ENCODE assay signal across 24 cellular contexts in the genomic region with DNA sequence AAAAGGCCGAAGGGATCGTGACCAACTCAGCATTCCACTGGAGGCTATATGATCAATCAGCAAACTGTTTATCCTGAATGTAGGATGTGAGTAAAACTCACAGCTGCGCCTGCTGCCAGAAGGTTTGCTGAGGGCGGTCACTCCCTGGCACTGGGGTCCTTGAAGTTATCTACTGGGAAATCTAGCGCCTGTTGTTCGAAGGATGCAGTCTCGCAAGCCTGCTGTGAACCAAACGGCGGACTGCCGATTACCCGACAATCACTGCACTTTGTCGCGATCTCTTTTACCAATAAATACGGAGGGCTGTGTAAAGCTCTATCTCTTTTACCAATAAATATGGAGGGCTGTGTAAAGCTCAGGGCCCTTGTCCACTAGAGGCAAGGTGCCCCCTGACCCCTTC. TPM values are rescaled to one million over a fixed set of nuclear protein-coding genes. Genes with fewer than 3 reads are reported as not detected.
DNase-seq lines count a peak whose midpoint lies in the region; ATAC-seq, FAIRE-seq and TF ChIP-seq lines count a peak whose summit lies in the region.
"Had no signal": no experiment of that assay in that cellular context is flagged by ENCODE, and none has a peak within 500 bp of the region (broad histone marks: within the 10 kb centered on the region; RNA-seq: fewer than 3 reads in every experiment).

No MANE protein-coding gene starts in this region.

- H2AFZ ChIP-seq in K562 (ENCODE audit: low read depth, low read length): no peak overlapping the region
- H2AFZ ChIP-seq: GM23248 had no signal

- no peak for FAIRE-seq in K562 (lab: Jason Lieb, UNC)
- FAIRE-seq: A204.1, D721Med, GM12878, GM19239, H1 had no signal

- H3K9ac ChIP-seq in BLaER1 (0 out of 2 replicates have a peak overlapping the region, but pooled peaks have one; percentile 4), K562 (ENCODE audit: insufficient read depth in 1 of 2, low read depth in 2 of 2, low read length in 2 of 2) (no peak overlapping the region)
- H3K9ac ChIP-seq: BLaER1 treated with 17β-estradiol and CSF1 and Interleukin-3, amounts not matched to agents 10 nM and 100 nM; GM23248 had no signal

- no peak for TF ChIP-seq CTCF in K562 (IDR thresholded peaks at IDR 0.05 in 2 of 3, conservative IDR thresholded peaks at IDR 0.05 in 1 of 3; ENCODE audit: insufficient read depth in 2 of 3, low read depth in 1 of 3, low read length in 3 of 3)
- TF ChIP-seq CTCF in sigmoid colon (IDR thresholded peaks at IDR 0.05): no peak

- H3K4me2 ChIP-seq in BLaER1 (no peak overlapping the region), K562 (ENCODE audit: insufficient read depth, low read length) (no peak overlapping the region)
- H3K4me2 ChIP-seq: BLaER1 treated with 17β-estradiol and CSF1 and Interleukin-3, amounts not matched to agents 10 nM and 100 nM had no signal

- H3K36me3 ChIP-seq in BLaER1 (peaks cover 45% of the 10 kb centered on the region), K562 (ENCODE audit: control insufficient read depth, insufficient read depth, low read length) (peaks cover 28% of the 10 kb centered on the region), sigmoid colon (peaks cover 11 to 28% (median 15%) of the 10 kb centered on the region in 4 donors)

- in situ Hi-C loops in K562 (cut with MboI): no loop called here

- 96% methylated on average over 14 of the region's 14 CpGs for WGBS in K562 (ENCODE audit: insufficient coverage, low coverage, missing lambda C conversion rate)
- WGBS in sigmoid colon, 2 donors: 97% methylated on average over 14 of the region's 14 CpGs

- H3K4me3 ChIP-seq in BLaER1 (no peak overlapping the region), K562 (no peak overlapping the region), sigmoid colon (no peak overlapping the region)
- H3K4me3 ChIP-seq: BLaER1 treated with 17β-estradiol and CSF1 and Interleukin-3, amounts not matched to agents 10 nM and 100 nM; GM12878; GM23248 had no signal

- no peak for ATAC-seq in K562
- ATAC-seq in HG02610 (IDR thresholded peaks at IDR 0.05; ENCODE audit: unreplicated experiment): no peak
- ATAC-seq: GM12878 had no signal

- peaks cover 9% of the 10 kb centered on the region; the same call in 1 of the 2 replicates for H4K20me1 ChIP-seq in BLaER1
- no peaks in the 10 kb centered on the region for H4K20me1 ChIP-seq in K562 (replicated peaks; ENCODE audit: control insufficient read depth, insufficient read depth, low read length)

- H3K4me1 ChIP-seq in BLaER1: no peaks in the 10 kb centered on the region
- peaks cover 0 to 20% of the 10 kb centered on the region in 2 experiments; a peak in 2 of 5 replicates for H3K4me1 ChIP-seq in K562 (replicated peaks in 1 of 2; ENCODE audit: control insufficient read depth in 2 of 2, insufficient read depth in 2 of 2, low read length in 2 of 2)
- no peaks in the 10 kb centered on the region for H3K4me1 ChIP-seq in sigmoid colon

- TF ChIP-seq POLR2A in K562 (conservative IDR thresholded peaks at IDR 0.05) (no peak), sigmoid colon (IDR thresholded peaks at IDR 0.05) (no peak)

- DNase-seq in activated CD8-positive, alpha-beta memory T cell treated with anti-CD3 and anti-CD28 coated beads, Interleukin-2, amount 50 U/mL, for 48 hours: peak; percentile 29
- no peak for DNase-seq in activated CD8-positive, alpha-beta memory T cell treated with anti-CD3 and anti-CD28 coated beads, Interleukin-2, amount 50 U/mL, for 4 hours
- DNase-seq in K562 (ENCODE audit: extremely low read depth in 1 of 4, low spot score in 3 of 4) (no peak), sigmoid colon (peak; percentile 41), occipital lobe (lab: John Stamatoyannopoulos, UW) (no peak), NOMO-1 (lab: John Stamatoyannopoulos, UW; ENCODE audit: unreplicated experiment in 2 of 2) (no peak)
- DNase-seq: CD4-positive, alpha-beta T cell; CD8-positive, alpha-beta memory T cell; DMS 273 treated with DMSO at 0.1 percent for 48 hours; DMS79; EL; GDM1; GM23248; H7; HCEC 1CT had no signal

- no peak overlapping the region for H3K27ac ChIP-seq in BLaER1
- no peak overlapping the region for H3K27ac ChIP-seq in K562 (ENCODE audit: extremely low read depth, low read depth, low read length)
- H3K27ac ChIP-seq in sigmoid colon: no peak overlapping the region
- H3K27ac ChIP-seq: 22Rv1; BLaER1 treated with 17β-estradiol and CSF1 and Interleukin-3, amounts not matched to agents 10 nM and 100 nM; GM23248 had no signal

- no TSS peak for BruUV-seq in K562 (replicated peaks; lab: Mats Ljungman, UMichigan)

- CTCF ChIA-PET in K562 (lab: Yijun Ruan, JAX; ENCODE audit: low intra/inter-chr PET ratio): no interaction called here

- no peaks in the 10 kb centered on the region for H3K9me1 ChIP-seq in K562 (ENCODE audit: control insufficient read depth, insufficient read depth, low read length)

- POLR2A ChIA-PET in K562 (lab: Yijun Ruan, JAX): interaction anchor here (0.6 kb wide), 1 partner anchor 153 kb away, joined by 3 read pairs; no protein-coding TSS in a partner anchor

- H3K9me3 ChIP-seq in BLaER1: peaks cover 16% of the 10 kb centered on the region
- H3K9me3 ChIP-seq in K562 (replicated peaks; ENCODE audit: control insufficient read depth, insufficient read depth, low read depth, low read length): no peaks in the 10 kb centered on the region; the same call in none of the 2 replicates
- no peaks in the 10 kb centered on the region for H3K9me3 ChIP-seq in sigmoid colon

- intact Hi-C loops in K562 (cut with micrococcal nuclease): no loop called here
- intact Hi-C loops in sigmoid colon (cut with DNase I): no loop called here

- TF ChIP-seq EP300 in K562 (IDR thresholded peaks at IDR 0.05; ENCODE audit: low read length) (no peak), sigmoid colon (IDR thresholded peaks at IDR 0.05) (no peak)

- no peaks in the 10 kb centered on the region for H3K79me2 ChIP-seq in K562 (ENCODE audit: control insufficient read depth, insufficient read depth, low read length)

- H3K27me3 ChIP-seq in BLaER1 (no peaks in the 10 kb centered on the region), K562 (ENCODE audit: control insufficient read depth in 2 of 2, insufficient read depth in 2 of 2, low read length in 2 of 2) (no peaks in the 10 kb centered on the region), sigmoid colon (no peaks in the 10 kb centered on the region)
- H3K27me3 ChIP-seq: BLaER1 treated with 17β-estradiol and CSF1 and Interleukin-3, amounts not matched to agents 10 nM and 100 nM had no signal

- TF ChIP-seq RAD21 in K562 (CRISPR knock-in tag; conservative IDR thresholded peaks at IDR 0.05 in 1 of 2, IDR thresholded peaks at IDR 0.05 in 1 of 2): no peak

TF ChIP-seq in K562, 482 proteins besides CTCF, POLR2A, EP300 and RAD21 (continues in another document):
- TF ChIP-seq CTBP1 (IDR thresholded peaks at IDR 0.05; ENCODE audit: borderline replicate concordance) (no peak), CBX5 (IDR thresholded peaks at IDR 0.05; ENCODE audit: borderline replicate concordance, low read depth) (no peak), GTF2A2 (tag; IDR thresholded peaks at IDR 0.05) (no peak)

RNA-seq across cellular contexts. Expression of a gene that starts 12.9 kb away (rescaled TPM):
- 67.8 and 193 TPM in 2 replicates for total RNA-seq in K562 (2011; cell fraction: chromatin; rRNA removed; ENCODE audit: low replicate concordance)
- total RNA-seq in K562 (2011; cell fraction: nucleolus; rRNA removed): 119 and 131 TPM in 2 replicates
- total RNA-seq in K562 (2011; cell fraction: nucleoplasm; rRNA removed): 73.8 and 80.7 TPM in 2 replicates
- total RNA-seq in K562 (2014; rRNA removed): 13.1 and 17.3 TPM in 2 replicates
- 6.3 and 8.0 TPM in 2 replicates for total RNA-seq in K562 (2014; rRNA removed; fragmentation: Illumina TruSeq; extraction: Trizol)
- 12.4 TPM in 2 replicates for total RNA-seq in K562 (2015; rRNA removed; fragmentation: Illumina TruSeq; extraction: Trizol)
- 28.9 and 35.9 TPM in 2 replicates for total RNA-seq in K562 (2021)
- polyA plus RNA-seq in K562 (2011; rRNA removed): 11.5 and 16.8 TPM in 2 replicates
- polyA plus RNA-seq in K562 (2011; cell fraction: cytosol; rRNA removed): 11.0 and 11.3 TPM in 2 replicates
- polyA plus RNA-seq in K562 (2011; cell fraction: nucleus; rRNA removed): 90.6 and 110 TPM in 2 replicates
- polyA plus RNA-seq in K562 (2012): 17.8 and 19.0 TPM in 2 replicates
- 15.2 and 18.7 TPM in 2 replicates for polyA plus RNA-seq in K562 (2014; fragmentation: Illumina TruSeq; extraction: Trizol)
- polyA plus RNA-seq in K562 (2014; fragmentation: Nextera tagmentation; extraction: Ambion mirVana): 1 to 10 TPM; 1.1 TPM
- polyA plus RNA-seq in K562 (2014; rRNA removed): 30.2 and 30.4 TPM in 2 replicates
- 3.7 and 6.8 TPM in 2 replicates for polyA minus RNA-seq in K562 (2011; rRNA and poly(A)+ RNA removed)
- polyA minus RNA-seq in K562 (2011; cell fraction: cytosol; rRNA and poly(A)+ RNA removed): 5.7 and 7.7 TPM in 2 replicates
- polyA minus RNA-seq in K562 (2011; cell fraction: nucleus; rRNA and poly(A)+ RNA removed): 27.7 and 30.6 TPM in 2 replicates
- 10 to 100 TPM in 1 of 4 donors, 1 to 10 TPM in 3; 6.8 to 13.7 (median 8.5) TPM for total RNA-seq in sigmoid colon
- polyA plus RNA-seq in sigmoid colon: 10 to 100 TPM in 1 of 3 donors, 1 to 10 TPM in 2; 3.9 to 22.4 (median 4.8) TPM
- total RNA-seq in occipital lobe: 7.6 TPM

RNA-seq across cellular contexts. Expression of a gene that starts 13.0 kb away (rescaled TPM):
- total RNA-seq in K562 (2011; cell fraction: chromatin; rRNA removed; ENCODE audit: low replicate concordance): 5.1 and 16.0 TPM in 2 replicates
- total RNA-seq in K562 (2011; cell fraction: nucleolus; rRNA removed): 19.2 and 20.4 TPM in 2 replicates
- total RNA-seq in K562 (2011; cell fraction: nucleoplasm; rRNA removed): 6.3 and 8.9 TPM in 2 replicates
- 40.4 and 57.2 TPM in 2 replicates for total RNA-seq in K562 (2014; rRNA removed)
- total RNA-seq in K562 (2014; rRNA removed; fragmentation: Illumina TruSeq; extraction: Trizol): 3.2 and 4.9 TPM in 2 replicates
- 20.1 and 24.6 TPM in 2 replicates for total RNA-seq in K562 (2015; rRNA removed; fragmentation: Illumina TruSeq; extraction: Trizol)
- 77.0 and 78.5 TPM in 2 replicates for total RNA-seq in K562 (2021)
- 4.4 and 8.8 TPM in 2 replicates for polyA plus RNA-seq in K562 (2011; rRNA removed)
- polyA plus RNA-seq in K562 (2011; cell fraction: cytosol; rRNA removed): 7.3 and 22.0 TPM in 2 replicates
- polyA plus RNA-seq in K562 (2011; cell fraction: nucleus; rRNA removed): 16.8 and 33.7 TPM in 2 replicates
- 38.5 and 46.2 TPM in 2 replicates for polyA plus RNA-seq in K562 (2012)
- 20.0 and 44.9 TPM in 2 replicates for polyA plus RNA-seq in K562 (2014; fragmentation: Illumina TruSeq; extraction: Trizol)
- polyA plus RNA-seq in K562 (2014; fragmentation: Nextera tagmentation; extraction: Ambion mirVana): 1 to 10 TPM; 1.3 to 2.9 TPM
- 33.7 and 35.5 TPM in 2 replicates for polyA plus RNA-seq in K562 (2014; rRNA removed)
- polyA minus RNA-seq in K562 (2011; rRNA and poly(A)+ RNA removed): 1.5 and 3.8 TPM in 2 replicates
- 21.0 and 22.6 TPM in 2 replicates for polyA minus RNA-seq in K562 (2011; cell fraction: cytosol; rRNA and poly(A)+ RNA removed)
- 7.9 and 9.6 TPM in 2 replicates for polyA minus RNA-seq in K562 (2011; cell fraction: nucleus; rRNA and poly(A)+ RNA removed)
- 1 to 10 TPM; 5.4 to 9.4 (median 7.5) TPM for total RNA-seq in sigmoid colon
- 10 to 100 TPM; 11.4 to 34.9 (median 13.2) TPM for polyA plus RNA-seq in sigmoid colon
- total RNA-seq in occipital lobe: 6.2 TPM

Comparison
In these comparisons a context has a peak if more than half of its experiments do, and no peak if none do; other contexts are left out.
1. DNase-seq: peak in activated CD8-positive, alpha-beta memory T cell treated with anti-CD3 and anti-CD28 coated beads, Interleukin-2, amount 50 U/mL, for 48 hours (single experiment) and sigmoid colon (single experiment); none in activated CD8-positive, alpha-beta memory T cell treated with anti-CD3 and anti-CD28 coated beads, Interleukin-2, amount 50 U/mL, for 4 hours (single experiment), K562 (0 of 4), occipital lobe (single experiment) and NOMO-1 (0 of 2).